27 cellular contexts compared by ENCODE assay signal in genomic region chr21:39575778-39576177, GRCh38. TPM values are rescaled to one million over a fixed set of nuclear protein-coding genes. Genes with fewer than 3 reads are reported as not detected.
DNase-seq lines count a peak whose midpoint lies in the region; ATAC-seq and TF ChIP-seq lines count a peak whose summit lies in the region.
"Had no signal": no experiment of that assay in that cellular context is flagged by ENCODE, and none has a peak within 500 bp of the region (broad histone marks: within the 10 kb centered on the region; RNA-seq: fewer than 3 reads in every experiment).

No MANE protein-coding gene starts in this region.

- no peak for TF ChIP-seq CTCF in astrocyte of the cerebellum (IDR thresholded peaks at IDR 0.05; ENCODE audit: low read depth, low read length, missing control alignments)
- no peak for TF ChIP-seq CTCF in foreskin keratinocyte (conservative IDR thresholded peaks at IDR 0.05)

- H3K36me3 ChIP-seq in HUES48 (ENCODE audit: control insufficient read depth, insufficient read depth, low read length) = no peaks in the 10 kb centered on the region
- no peaks in the 10 kb centered on the region for H3K36me3 ChIP-seq in effector memory CD4-positive, alpha-beta T cell (ENCODE audit: control insufficient read depth, insufficient read depth, low read length)
- H3K36me3 ChIP-seq: Peyer's patch, suprapubic skin had no signal

- H3K9me3 ChIP-seq in HUES48 (ENCODE audit: control insufficient read depth, insufficient read depth, low read length) = 0 out of 2 replicates have a peak, but pooled peaks cover 3% of the 10 kb centered on the region
- no peaks in the 10 kb centered on the region for H3K9me3 ChIP-seq in effector memory CD4-positive, alpha-beta T cell (ENCODE audit: control insufficient read depth, low read length)
- H3K9me3 ChIP-seq: A549, Peyer's patch, suprapubic skin had no signal

- H3K4me3 ChIP-seq in HUES48 (ENCODE audit: low read depth, low read length) (no peak overlapping the region), astrocyte of the cerebellum (ENCODE audit: low read depth, low read length) (no peak overlapping the region)
- no peak overlapping the region for H3K4me3 ChIP-seq in effector memory CD4-positive, alpha-beta T cell (ENCODE audit: insufficient read depth, low read depth, low read length, poor library complexity, severe bottlenecking)
- H3K4me3 ChIP-seq: A549, Peyer's patch, SK-N-MC, suprapubic skin had no signal

- no peak overlapping the region for H3K9ac ChIP-seq in HUES48 (ENCODE audit: low read depth, low read length)

- H3K27ac ChIP-seq in HUES48 (ENCODE audit: low read depth, low read length) (peak overlapping the region; percentile 51), foreskin keratinocyte (no peak overlapping the region)
- H3K27ac ChIP-seq in effector memory CD4-positive, alpha-beta T cell (ENCODE audit: insufficient read depth, low read length, poor library complexity, severe bottlenecking) = no peak overlapping the region
- H3K27ac ChIP-seq: A549, Peyer's patch, SK-N-MC, suprapubic skin had no signal

- H3K27me3 ChIP-seq in HUES48 (ENCODE audit: control insufficient read depth, insufficient read depth, low read length) (no peaks in the 10 kb centered on the region), foreskin keratinocyte (no peaks in the 10 kb centered on the region)
- H3K27me3 ChIP-seq in effector memory CD4-positive, alpha-beta T cell (replicated peaks; ENCODE audit: control insufficient read depth, insufficient read depth, low read length, poor library complexity, severe bottlenecking) = no peaks in the 10 kb centered on the region
- H3K27me3 ChIP-seq: Peyer's patch, suprapubic skin had no signal

- peaks cover 13% of the 10 kb centered on the region for H3K4me1 ChIP-seq in HUES48 (ENCODE audit: control insufficient read depth, insufficient read depth, low read length)
- no peaks in the 10 kb centered on the region for H3K4me1 ChIP-seq in foreskin keratinocyte
- H3K4me1 ChIP-seq in effector memory CD4-positive, alpha-beta T cell (ENCODE audit: control insufficient read depth, insufficient read depth, low read length, poor library complexity, severe bottlenecking) = no peaks in the 10 kb centered on the region
- H3K4me1 ChIP-seq: A549, Peyer's patch, suprapubic skin had no signal

- no peak for ATAC-seq in foreskin keratinocyte
- ATAC-seq: A549; activated CD4-positive, alpha-beta T cell treated with anti-CD3 and anti-CD28 coated beads for 36 hours; naive thymus-derived CD4-positive, alpha-beta T cell; stimulated activated memory B cell treated with anti-CD40 and anti-IgM and Interleukin-4, amounts not matched to agents 10 μg/mL and 1 μg/mL and 100 μg/mL, for 72 hours had no signal

- in situ Hi-C loops in astrocyte of the cerebellum (cut with HindIII; ENCODE audit: low sequenced_read_pairs) = no loop called here

- DNase-seq in A172 (ENCODE audit: low spot score) = peak; percentile 42
- DNase-seq in astrocyte of the cerebellum (ENCODE audit: low read depth) = peak; percentile 45
- DNase-seq in foreskin keratinocyte = peak; percentile 45 to 69
- DNase-seq in mucosa of gallbladder (ENCODE audit: low spot score) = no peak
- no peak for DNase-seq in amygdala (lab: John Stamatoyannopoulos, UW)
- no peak for DNase-seq in islet precursor cell
- no peak for DNase-seq in effector memory CD4-positive, alpha-beta T cell
- DNase-seq: activated CD4-positive, alpha-beta T cell treated with anti-CD3 and anti-CD28 coated beads for 36 hours; activated CD8-positive, alpha-beta memory T cell treated with anti-CD3 and anti-CD28 coated beads for 24 hours; activated gamma-delta T cell; activated T-cell treated with anti-CD3 and anti-CD28 coated beads, Interleukin-2, amount 50 U/mL, for 1 hour; DMS79; HCEC 1CT; head of caudate nucleus; mesenchymal stem cell; naive thymus-derived CD4-positive, alpha-beta T cell; NCI-H1417; NCI-H524; Peyer's patch; retina; stimulated activated CD4-positive, alpha-beta T cell treated with anti-CD3 and anti-CD28 coated beads, Interleukin-4, amount 100 ng/mL, for 1 hour had no signal

RNA-seq across cellular contexts. Expression of gene B3GALT5, which starts 37.0 kb away (rescaled TPM):
- 0.14 and 0.48 TPM in 2 replicates for total RNA-seq in A172 (2014; rRNA removed; shearing (Covaris generic))
- total RNA-seq in foreskin keratinocyte (not detected in 2 replicates), mucosa of gallbladder (48.7 TPM)
- polyA plus RNA-seq in foreskin keratinocyte = not detected in 2 replicates
- total RNA-seq: activated CD4-positive, alpha-beta T cell treated with anti-CD3 and anti-CD28 coated beads for 36 hours; naive thymus-derived CD4-positive, alpha-beta T cell; omental fat pad had no signal
- polyA plus RNA-seq: naive thymus-derived CD4-positive, alpha-beta T cell had no signal

Comparison
In these comparisons a context has a peak if more than half of its experiments do, and no peak if none do; other contexts are left out.
1. DNase-seq: peak in A172 (single experiment), astrocyte of the cerebellum (single experiment) and foreskin keratinocyte (2 of 2); none in mucosa of gallbladder (single experiment), amygdala (0 of 56), islet precursor cell (single experiment) and effector memory CD4-positive, alpha-beta T cell (0 of 3).
2. RNA of gene B3GALT5, which starts 37.0 kb away (total RNA-seq): 48.7 TPM in mucosa of gallbladder (single experiment); 0.14 to 0.48 TPM in A172 and not detected in foreskin keratinocyte; every median in the first group is over 10 times any median in the second.